ENCODE assay signal across 21 cellular contexts in genomic region chr7:36617408-36617807, GRCh38.
A peak's percentile ranks its signal among the peaks of the same experiment; 100 is the strongest.
DNase-seq lines count a peak whose midpoint lies in the region; ATAC-seq, FAIRE-seq and TF ChIP-seq lines count a peak whose summit lies in the region.
"Had no signal": no experiment of that assay in that cellular context is flagged by ENCODE, and none has a peak within 500 bp of the region (broad histone marks: within the 10 kb centered on the region; RNA-seq: fewer than 3 reads in every experiment).

No MANE protein-coding gene starts in this region.

- no peak for TF ChIP-seq POLR2A in GM12878 (IDR thresholded peaks at IDR 0.05; ENCODE audit: low read depth, low read length)

- H3K4me2 ChIP-seq in GM12878 (ENCODE audit: control insufficient read depth, insufficient read depth): no peak overlapping the region
- H3K4me2 ChIP-seq in OCI-LY7 (ENCODE audit: low read length): no peak overlapping the region
- H3K4me2 ChIP-seq: A549 had no signal

- TF ChIP-seq CTCF in GM12878 (IDR thresholded peaks at IDR 0.05 in 2 of 3, conservative IDR thresholded peaks at IDR 0.05 in 1 of 3; ENCODE audit: control insufficient read depth in 2 of 3, extremely low read depth in 1 of 3, insufficient read depth in 1 of 3, low read depth in 3 of 3, low read length in 3 of 3) (no peak), OCI-LY7 (conservative IDR thresholded peaks at IDR 0.05; ENCODE audit: low read length) (no peak)

- BruUV-seq in GM12878 (replicated peaks; lab: Mats Ljungman, UMichigan) (no TSS peak), OCI-LY7 (replicated peaks; lab: Mats Ljungman, UMichigan) (no TSS peak)

- no peaks in the 10 kb centered on the region for H3K9me3 ChIP-seq in GM12878 (replicated peaks; ENCODE audit: control insufficient read depth, insufficient read depth, low read length)
- H3K9me3 ChIP-seq in OCI-LY7 (ENCODE audit: low read length): no peaks in the 10 kb centered on the region
- H3K9me3 ChIP-seq: A549, Caco-2, HAP-1 had no signal

- H3K27me3 ChIP-seq in GM12878 (replicated peaks in 1 of 2; ENCODE audit: control insufficient read depth in 2 of 2, insufficient read depth in 2 of 2, low read length in 1 of 2): no peaks in the 10 kb centered on the region

- H3K4me3 ChIP-seq in GM12878: no peak overlapping the region
- H3K4me3 ChIP-seq in OCI-LY7 (ENCODE audit: low read depth, low read length, poor library complexity, severe bottlenecking): no peak overlapping the region
- H3K4me3 ChIP-seq: A549, GM23248, HAP-1 had no signal

- H3K4me1 Mint-ChIP-seq in immature natural killer cell: peaks cover 43 to 57% of the 10 kb centered on the region in 2 donors

- H3K9me2 ChIP-seq in OCI-LY7 (ENCODE audit: insufficient read depth, low read length): no peaks in the 10 kb centered on the region

- no peaks in the 10 kb centered on the region for H3K36me3 ChIP-seq in GM12878 (ENCODE audit: control insufficient read depth in 2 of 2, insufficient read depth in 2 of 2, low read length in 1 of 2)
- H3K36me3 ChIP-seq in OCI-LY7 (ENCODE audit: insufficient read depth, low read length): no peaks in the 10 kb centered on the region
- H3K36me3 ChIP-seq: HAP-1 had no signal

- 64% methylated on average over 1 of the region's 1 CpG for WGBS in GM12878 (ENCODE audit: insufficient coverage, insufficient replicate concordance, low lambda C conversion rate, missing lambda C conversion rate)

- no peak for TF ChIP-seq EP300 in GM12878 (IDR thresholded peaks at IDR 0.05; ENCODE audit: borderline replicate concordance in 1 of 2, control insufficient read depth in 1 of 2, low read depth in 2 of 2, low read length in 2 of 2)

- peak; percentile 22 for DNase-seq in NCI-H2171 treated with DMSO at 0.1 percent for 48 hours (lab: John Stamatoyannopoulos, UW)
- no peak for DNase-seq in NCI-H2171 (lab: John Stamatoyannopoulos, UW)
- no peak for DNase-seq in GM12878 (ENCODE audit: low read depth, low spot score)
- DNase-seq in immature natural killer cell: no peak
- no peak for DNase-seq in NCI-H2029 (lab: John Stamatoyannopoulos, UW)
- DNase-seq in OCI-LY7 (ENCODE audit: low spot score): no peak
- no peak for DNase-seq in stimulated activated CD4-positive, alpha-beta T cell treated with anti-CD3 and anti-CD28 coated beads, Interleukin-4, amount 100 ng/mL, for 24 hours
- DNase-seq: AML-193; Caco-2; CD4-positive, alpha-beta T cell; DMS79 treated with DMSO at 0.1 percent for 48 hours; GF-D8; GM23248; HFFc6 had no signal

- H3K9me3 Mint-ChIP-seq in immature natural killer cell: no peaks in the 10 kb centered on the region
- H3K9me3 Mint-ChIP-seq: CD4-positive, alpha-beta T cell; HFFc6 had no signal

- RAD21 ChIA-PET in GM12878 (lab: Charles Lee; ENCODE audit: unreplicated experiment): no interaction called here

- TF ChIP-seq RAD21 in GM12878 (IDR thresholded peaks at IDR 0.05; ENCODE audit: insufficient read depth, low read depth, low read length): no peak

- FAIRE-seq in GM12878 (lab: Jason Lieb, UNC): no peak
- FAIRE-seq: A549, D721Med, GM19239 had no signal

- POLR2A ChIA-PET in GM12878 (lab: Charles Lee): no interaction called here
- POLR2A ChIA-PET in OCI-LY7 (lab: Charles Lee): interaction anchor here (1.0 kb wide), 1 partner anchor 9 kb away, joined by 3 read pairs; no protein-coding TSS in a partner anchor

- no peak overlapping the region for H3K9ac ChIP-seq in GM12878 (ENCODE audit: control insufficient read depth, insufficient read depth, low read length)
- H3K9ac ChIP-seq: GM23248 had no signal

- H3K27ac Mint-ChIP-seq in immature natural killer cell: peak overlapping the region in 5 of 6 donors; percentile 58 to 87 (median 82)
- H3K27ac Mint-ChIP-seq: CD4-positive, alpha-beta T cell; HFFc6 had no signal

- no peaks in the 10 kb centered on the region for H3K79me2 ChIP-seq in GM12878 (ENCODE audit: control insufficient read depth, insufficient read depth, low read length)
- no peaks in the 10 kb centered on the region for H3K79me2 ChIP-seq in OCI-LY7 (ENCODE audit: insufficient read depth, low read depth, low read length)

- SMC1A ChIA-PET in GM12878 (lab: Charles Lee; ENCODE audit: uncharacterized antibody, unreplicated experiment): no interaction called here

- no peaks in the 10 kb centered on the region for H3K4me1 ChIP-seq in GM12878 (ENCODE audit: control insufficient read depth, insufficient read depth, low read length)
- H3K4me1 ChIP-seq in OCI-LY7 (ENCODE audit: insufficient read depth, low read length, poor library complexity, severe bottlenecking): no peaks in the 10 kb centered on the region
- H3K4me1 ChIP-seq: A549, Caco-2, HAP-1 had no signal

- intact Hi-C loops in GM12878 (cut with micrococcal nuclease; ENCODE audit: unreplicated experiment) (no loop called here), OCI-LY7 (cut with micrococcal nuclease; ENCODE audit: unreplicated experiment) (no loop called here)

- H3K27me3 Mint-ChIP-seq in immature natural killer cell (ENCODE audit: low read depth in 3 of 3): peaks cover 0 to 40% (median 8%) of the 10 kb centered on the region in 3 donors
- H3K27me3 Mint-ChIP-seq: CD4-positive, alpha-beta T cell had no signal

- H3K4me3 Mint-ChIP-seq in immature natural killer cell: no peak overlapping the region
- H3K4me3 Mint-ChIP-seq: CD4-positive, alpha-beta T cell; HFFc6 had no signal

- CTCF ChIA-PET in GM12878 (lab: Yijun Ruan, JAX): no interaction called here
- CTCF ChIA-PET in OCI-LY7 (lab: Charles Lee; ENCODE audit: unreplicated experiment): no interaction called here

- H3K27ac ChIP-seq in GM12878 (ENCODE audit: control insufficient read depth, insufficient read depth) (no peak overlapping the region), OCI-LY7 (ENCODE audit: low read depth, low read length, poor library complexity, severe bottlenecking) (no peak overlapping the region)
- H3K27ac ChIP-seq: 22Rv1, A549, C4-2B, GM23248, HL-60 had no signal

- no peak overlapping the region for H2AFZ ChIP-seq in GM12878 (ENCODE audit: control insufficient read depth, low read depth, low read length)
- no peak overlapping the region for H2AFZ ChIP-seq in OCI-LY7 (ENCODE audit: low read length)
- H2AFZ ChIP-seq: GM23248 had no signal

- peaks cover 55 to 85% (median 55%) of the 10 kb centered on the region in 3 donors for H3K36me3 Mint-ChIP-seq in immature natural killer cell

- no peaks in the 10 kb centered on the region for H4K20me1 ChIP-seq in GM12878 (ENCODE audit: control insufficient read depth, insufficient read depth)
- H4K20me1 ChIP-seq in OCI-LY7 (ENCODE audit: insufficient read depth, low read length): no peaks in the 10 kb centered on the region

- in situ Hi-C loops in GM12878 (cut with MboI): no loop called here

- ATAC-seq in GM12878: no peak
- ATAC-seq: A549 had no signal

TF ChIP-seq in GM12878, 131 proteins besides CTCF, POLR2A, EP300 and RAD21:
- TF ChIP-seq ZNF24 (IDR thresholded peaks at IDR 0.05) (0 out of 2 replicates have a peak, but pooled peaks have one; percentile 13), MAX (IDR thresholded peaks at IDR 0.05; ENCODE audit: low read depth, low read length) (no peak)
TF ChIP-seq in GM12878: peak in this region for 1.
